In the genomic region with DNA sequence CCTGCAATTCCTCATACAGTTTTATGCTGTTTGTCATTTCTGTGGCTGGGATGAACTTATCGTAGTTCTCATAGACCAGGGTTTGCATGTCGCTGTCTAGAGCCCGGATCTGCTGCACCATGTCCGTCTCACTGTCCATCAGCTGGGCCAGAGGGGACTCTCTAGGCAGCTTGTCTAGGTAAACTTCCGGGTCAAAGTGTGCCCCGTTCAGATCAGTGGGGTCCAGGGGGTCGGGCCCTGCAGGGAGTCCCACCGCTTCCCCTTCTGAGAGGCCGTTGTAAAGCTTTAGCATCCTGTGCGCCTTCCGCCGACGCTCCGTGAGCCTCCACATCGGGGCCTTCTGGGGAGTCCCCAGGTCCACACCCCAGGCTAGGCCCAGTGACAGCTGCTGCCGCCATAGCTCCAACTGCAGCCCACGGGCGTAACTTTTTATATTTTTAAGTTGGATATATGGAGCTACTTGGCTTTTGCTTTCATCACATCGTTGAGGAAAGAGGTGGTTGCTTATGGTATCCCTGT, we compare ENCODE assay signal across 1 cellular context.
TF ChIP-seq lines count a peak whose summit lies in the region.

No MANE protein-coding gene starts in this region.

TF ChIP-seq in K562, 482 proteins besides CTCF, POLR2A, EP300 and RAD21:
- peak; percentile 64; the same call in 1 of the 2 replicates for TF ChIP-seq NR2C1 (IDR thresholded peaks at IDR 0.05)
- peak; percentile 64 for TF ChIP-seq NR2C1 (tag; IDR thresholded peaks at IDR 0.05)
